In the genomic region with DNA sequence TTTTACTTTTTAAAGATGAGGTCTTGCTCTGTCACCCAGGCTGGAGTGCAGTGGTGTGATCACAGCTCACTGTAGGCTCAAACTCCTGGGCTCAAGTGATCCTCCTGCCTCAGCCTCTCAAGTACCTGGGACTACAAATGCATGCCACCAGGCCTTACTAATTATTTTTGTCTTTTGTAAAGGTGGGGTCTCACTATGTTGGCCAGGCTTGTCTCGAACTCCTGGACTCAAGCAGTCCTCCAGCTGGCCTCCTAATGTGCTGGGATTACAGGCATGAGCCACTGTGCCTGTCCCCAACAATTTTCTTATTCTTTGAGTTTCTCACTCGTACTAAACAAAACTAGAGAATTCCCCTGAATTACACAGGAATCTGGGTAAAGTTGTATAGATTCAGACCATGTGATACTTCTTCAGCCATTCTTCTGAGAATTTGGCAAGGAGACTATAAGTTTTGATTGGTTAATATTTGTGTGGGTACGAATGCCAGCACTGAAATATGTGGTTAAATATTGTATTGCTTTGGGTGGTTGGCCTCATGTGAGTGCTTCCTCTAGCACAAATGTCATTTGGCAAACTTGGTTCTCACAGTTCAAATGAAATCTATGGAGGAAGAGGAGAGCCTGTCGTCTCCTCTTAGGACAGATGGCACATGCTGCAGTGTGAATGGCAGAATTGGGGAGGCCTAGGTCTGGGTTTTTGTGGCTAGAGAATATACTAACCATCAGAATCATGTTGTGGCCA, we compare ENCODE assay signal across 1 cellular context.
A peak's percentile ranks its signal among the peaks of the same experiment; 100 is the strongest.
TF ChIP-seq lines count a peak whose summit lies in the region.

No MANE protein-coding gene starts in this region.

TF ChIP-seq in K562, 482 proteins besides CTCF, POLR2A, EP300 and RAD21 (continued from another document):
- TF ChIP-seq KDM1A (IDR thresholded peaks at IDR 0.05): 0 out of 4 replicates have a peak, but pooled peaks of 1 of the 2 experiments have one; percentile 26
